In the genomic region with DNA sequence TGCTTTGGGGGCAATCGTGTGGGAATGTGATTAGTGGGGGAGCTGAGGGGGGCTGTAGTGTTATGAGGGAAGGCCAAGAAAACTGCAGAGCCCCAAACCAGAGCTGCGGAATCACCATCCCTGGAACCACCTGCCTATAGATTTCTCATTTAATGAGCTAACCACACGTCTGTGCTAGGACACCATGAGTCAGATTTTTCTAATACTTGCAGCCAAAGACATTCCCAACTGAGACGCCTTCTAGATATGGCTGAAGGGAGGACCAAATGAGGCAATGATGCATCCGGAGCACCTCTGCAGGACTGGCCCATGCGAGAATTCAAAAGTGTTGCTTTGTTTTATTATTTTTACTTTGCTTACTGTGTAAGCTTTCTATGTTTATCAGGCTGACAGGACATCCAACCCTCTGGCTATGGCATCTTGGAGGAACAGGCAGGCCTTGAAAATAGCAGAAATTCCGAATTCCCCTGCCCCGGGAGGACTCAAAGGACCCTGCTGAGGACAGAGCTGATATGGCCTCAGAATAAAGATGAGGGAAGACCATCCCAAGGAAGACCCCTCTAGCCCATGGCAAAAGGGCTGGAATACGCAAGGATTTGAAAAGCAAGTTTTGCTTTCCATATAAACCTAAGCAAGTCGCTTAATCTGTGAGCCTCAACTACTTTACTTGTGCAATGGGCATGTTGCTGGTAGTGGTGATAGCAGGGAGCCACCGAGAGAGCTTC, we compare ENCODE assay signal across 14 cellular contexts. TPM values are rescaled to one million over a fixed set of nuclear protein-coding genes. Genes with fewer than 3 reads are reported as not detected.
A peak's percentile ranks its signal among the peaks of the same experiment; 100 is the strongest.
DNase-seq lines count a peak whose midpoint lies in the region; ATAC-seq and TF ChIP-seq lines count a peak whose summit lies in the region.
"Had no signal": no experiment of that assay in that cellular context is flagged by ENCODE, and none has a peak within 500 bp of the region (broad histone marks: within the 10 kb centered on the region; RNA-seq: fewer than 3 reads in every experiment).

No MANE protein-coding gene starts in this region.

- TF ChIP-seq CTCF in coronary artery (IDR thresholded peaks at IDR 0.05) (no peak), nephron (IDR thresholded peaks at IDR 0.05; ENCODE audit: unreplicated experiment in 3 of 3) (no peak)

- ATAC-seq in GM21529 (IDR thresholded peaks at IDR 0.05; ENCODE audit: unreplicated experiment) = no peak
- no peak for ATAC-seq in GM18870 (IDR thresholded peaks at IDR 0.05; ENCODE audit: unreplicated experiment)

- in situ Hi-C loops in ACHN (cut with HindIII; ENCODE audit: low pct_ligation_motif_present, low pct_unique_long_range_greater_than_20kb, low sequenced_read_pairs) = no loop called here

- H3K27ac ChIP-seq in coronary artery = peak overlapping the region; percentile 94 to 97

- peak; percentile 35 for DNase-seq in ACHN
- peak; percentile 62 for DNase-seq in M059J (ENCODE audit: low read depth)
- peak; percentile 68 for DNase-seq in coronary artery (ENCODE audit: low spot score)
- no peak for DNase-seq in NCI-H2227 (lab: John Stamatoyannopoulos, UW; ENCODE audit: unreplicated experiment)
- no peak for DNase-seq in NCI-H187 treated with DMSO at 0.1 percent for 48 hours (lab: John Stamatoyannopoulos, UW)
- DNase-seq: activated CD4-positive, alpha-beta T cell treated with anti-CD3 and anti-CD28 coated beads for 4 hours; kidney; NCI-H1105 treated with DMSO at 0.1 percent for 48 hours; NCI-H2227 treated with DMSO at 0.1 percent for 48 hours; nucleus accumbens had no signal

- H3K4me1 Mint-ChIP-seq in nephron = peaks cover 68% of the 10 kb centered on the region

- H3K9me3 Mint-ChIP-seq in nephron = no peaks in the 10 kb centered on the region

- H3K4me3 ChIP-seq in coronary artery = no peak overlapping the region

- H3K36me3 Mint-ChIP-seq in nephron (ENCODE audit: low read depth) = no peaks in the 10 kb centered on the region

- peak overlapping the region in 2 of 3 experiments; percentile 4 to 12 for H3K4me3 Mint-ChIP-seq in nephron
- H3K4me3 Mint-ChIP-seq: T-helper 2 cell treated with Interferon-gamma antibody and Interleukin-4, amounts not matched to agents 5 μg/mL and 100 μg/mL, for 36 hours had no signal

- H3K27me3 Mint-ChIP-seq in nephron (ENCODE audit: low read depth) = peaks cover 8% of the 10 kb centered on the region

- peak overlapping the region; percentile 9 to 93 (median 76) for H3K27ac Mint-ChIP-seq in nephron
- H3K27ac Mint-ChIP-seq: T-helper 2 cell treated with Interferon-gamma antibody and Interleukin-4, amounts not matched to agents 5 μg/mL and 100 μg/mL, for 36 hours had no signal

RNA-seq across cellular contexts. Expression of gene PTGIS, which starts 3.1 kb away (rescaled TPM):
- 0.02 and 0.07 TPM in 2 replicates for total RNA-seq in M059J (2014; rRNA removed; shearing (Covaris generic))

Comparison
In these comparisons a context has a peak if more than half of its experiments do, and no peak if none do; other contexts are left out.
1. DNase-seq: peak in ACHN (single experiment), M059J (single experiment) and coronary artery (single experiment); none in NCI-H2227 (single experiment) and NCI-H187 treated with DMSO at 0.1 percent for 48 hours (single experiment).